8 cellular contexts compared by ENCODE assay signal in the genomic region with DNA sequence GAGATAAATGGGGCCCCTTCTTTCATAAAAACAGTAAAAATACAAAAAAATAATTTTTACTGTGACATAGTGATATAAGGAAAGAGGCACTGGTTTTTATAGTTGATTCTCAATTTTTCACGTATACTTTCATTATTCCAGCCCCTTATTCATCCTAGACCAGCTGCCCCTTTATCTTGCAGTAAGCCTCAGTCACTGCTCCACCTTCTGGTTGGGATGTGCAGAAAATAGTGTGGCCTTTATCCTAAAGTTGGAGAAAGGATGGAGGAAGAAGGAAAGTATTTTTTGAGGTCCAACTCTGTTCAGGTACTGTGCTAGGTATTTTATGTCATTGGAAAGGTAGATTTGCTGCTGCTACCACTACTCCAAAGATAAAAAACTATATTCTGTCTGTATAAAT.
DNase-seq lines count a peak whose midpoint lies in the region; ATAC-seq and TF ChIP-seq lines count a peak whose summit lies in the region.

No MANE protein-coding gene starts in this region.

- intact Hi-C loops in right lobe of liver (cut with DNase I): loop anchor here in 1 of 2 donors (10.0 kb wide), 1 partner anchor 204 kb away; no protein-coding TSS in a partner anchor

- no peak overlapping the region for H3K4me2 ChIP-seq in MM.1S (ENCODE audit: low read depth, low read length)

- H3K27ac ChIP-seq in MM.1S (ENCODE audit: low read length): no peak overlapping the region
- no peak overlapping the region for H3K27ac ChIP-seq in right lobe of liver

- H3F3A ChIP-seq in MM.1S (ENCODE audit: insufficient read depth, low read length): no peaks in the 10 kb centered on the region

- H3K27me3 ChIP-seq in MM.1S (replicated peaks; ENCODE audit: insufficient read depth, low read length): no peaks in the 10 kb centered on the region
- H3K27me3 ChIP-seq in right lobe of liver: no peaks in the 10 kb centered on the region

- H3K4me3 ChIP-seq in MM.1S (ENCODE audit: low read length) (no peak overlapping the region), cardiac fibroblast (replicated peaks in 1 of 2; ENCODE audit: low read depth in 2 of 2, low read length in 2 of 2) (no peak overlapping the region), right lobe of liver (no peak overlapping the region)

- peak; percentile 32 for TF ChIP-seq CTCF in MM.1S (IDR thresholded peaks at IDR 0.05; ENCODE audit: low read length)
- peak; percentile 76 for TF ChIP-seq CTCF in cardiac fibroblast (IDR thresholded peaks at IDR 0.05; ENCODE audit: low read depth, low read length)
- peak; percentile 55 to 71 (median 62) for TF ChIP-seq CTCF in right lobe of liver (IDR thresholded peaks at IDR 0.05)

- no peak overlapping the region for H2AFZ ChIP-seq in MM.1S (ENCODE audit: low read length)

- H3K4me1 ChIP-seq in MM.1S (ENCODE audit: low read length) (no peaks in the 10 kb centered on the region), right lobe of liver (no peaks in the 10 kb centered on the region)

- no peak overlapping the region for H3K9ac ChIP-seq in MM.1S (ENCODE audit: low read length)

- H3K79me2 ChIP-seq in MM.1S (ENCODE audit: low read length): no peaks in the 10 kb centered on the region

- H3K9me3 ChIP-seq in MM.1S (replicated peaks; ENCODE audit: insufficient read depth, low read length) (no peaks in the 10 kb centered on the region), right lobe of liver (no peaks in the 10 kb centered on the region)

- ATAC-seq in right lobe of liver (peak; percentile 72 to 77 (median 73)), GM18520 (IDR thresholded peaks at IDR 0.05; ENCODE audit: unreplicated experiment) (no peak)

- H3K36me3 ChIP-seq in MM.1S (replicated peaks; ENCODE audit: insufficient read depth, low read length) (0 out of 2 replicates have a peak, but pooled peaks cover 7% of the 10 kb centered on the region), right lobe of liver (peaks cover 0 to 3% (median under 1%) of the 10 kb centered on the region in 4 donors)

- no peaks in the 10 kb centered on the region for H4K20me1 ChIP-seq in MM.1S (ENCODE audit: insufficient read depth, low read length)

- peak; percentile 32 for DNase-seq in Daoy (ENCODE audit: low read depth)
- no peak for DNase-seq in MM.1S
- peak; percentile 70 to 76 for DNase-seq in cardiac fibroblast (ENCODE audit: low read depth in 2 of 2)
- no peak for DNase-seq in right lobe of liver
- DNase-seq in NCI-H526 treated with DMSO at 0.1 percent for 48 hours (lab: John Stamatoyannopoulos, UW): no peak
- no peak for DNase-seq in hippocampal formation (lab: John Stamatoyannopoulos, UW)
- DNase-seq in HK-2 (ENCODE audit: unreplicated experiment): no peak

- no peaks in the 10 kb centered on the region for H3K9me2 ChIP-seq in MM.1S (replicated peaks; ENCODE audit: insufficient read depth, low read length)

- 13% methylated on average over 1 of the region's 1 CpG for whole genome bisulfite sequencing in right lobe of liver (ENCODE audit: insufficient coverage, low coverage, low lambda C conversion rate, missing lambda C conversion rate)

- no peak for TF ChIP-seq POLR2A in right lobe of liver (IDR thresholded peaks at IDR 0.05)

Comparison
In these comparisons a context has a peak if more than half of its experiments do, and no peak if none do; other contexts are left out.
1. DNase-seq: peak in Daoy (single experiment) and cardiac fibroblast (2 of 2); none in MM.1S (single experiment), right lobe of liver (0 of 3), NCI-H526 treated with DMSO at 0.1 percent for 48 hours (single experiment), hippocampal formation (0 of 2) and HK-2 (single experiment).
2. Peak in every context shown above with its lines, with median percentiles within 50 percentile points of each other: CTCF ChIP-seq.